ENCODE assay signal across 8 cellular contexts in genomic region chr9:15135167-15135792, GRCh38.
A peak's percentile ranks its signal among the peaks of the same experiment; 100 is the strongest.
DNase-seq lines count a peak whose midpoint lies in the region; ATAC-seq, FAIRE-seq and TF ChIP-seq lines count a peak whose summit lies in the region.

No MANE protein-coding gene starts in this region.

- H3K23me2 ChIP-seq in H1 (ENCODE audit: low read depth, low read length) = no peaks in the 10 kb centered on the region

- CTCF ChIA-PET in H1 (lab: Charles Lee; ENCODE audit: partially characterized antibody) = interaction anchor here (0.6 to 6.5 kb wide), 36 partner anchors 10 to 507 kb away, joined by 3 to 93 read pairs (median 4); no protein-coding TSS in a partner anchor

- H2AK5ac ChIP-seq in H1 (ENCODE audit: low read depth, low read length) = no peak overlapping the region

- H3K36me3 ChIP-seq in H1 (ENCODE audit: control insufficient read depth in 2 of 4, insufficient read depth in 4 of 4, low read length in 3 of 4) (no peaks in the 10 kb centered on the region), stomach smooth muscle (ENCODE audit: control insufficient read depth in 2 of 2, insufficient read depth in 2 of 2, low read length in 2 of 2) (no peaks in the 10 kb centered on the region)

- H4K20me1 ChIP-seq in H1 (replicated peaks in 1 of 2; ENCODE audit: control insufficient read depth in 1 of 2, insufficient read depth in 2 of 2, low read length in 2 of 2) = no peaks in the 10 kb centered on the region

- FAIRE-seq in H1 (lab: Jason Lieb, UNC) = peak; percentile 99

- H3K4me1 ChIP-seq in H1 (replicated peaks in 1 of 4; ENCODE audit: control insufficient read depth in 3 of 4, insufficient read depth in 4 of 4, low read length in 3 of 4) (peaks cover 2 to 21% (median 18%) of the 10 kb centered on the region in 4 experiments; a peak in 5 of 7 replicates), stomach smooth muscle (ENCODE audit: control insufficient read depth, insufficient read depth, low read length) (peaks cover 5% of the 10 kb centered on the region)

- intact Hi-C loops in activated CD4-positive, alpha-beta T cell treated with anti-CD3 and anti-CD28 coated beads, Interleukin-2, amount 10 ng/mL, durations not matched to agents 24 days and 14 days (cut with micrococcal nuclease) = loop anchor here (1.0 to 10.0 kb wide), 4 partner anchors 8 to 520 kb away; no protein-coding TSS in a partner anchor

- no peaks in the 10 kb centered on the region for H3K9me3 Mint-ChIP-seq in activated CD4-positive, alpha-beta T cell treated with anti-CD3 and anti-CD28 coated beads, Interleukin-2, amount 10 ng/mL, durations not matched to agents 24 days and 14 days
- H3K9me3 Mint-ChIP-seq in memory B cell = no peaks in the 10 kb centered on the region

- 35% methylated on average over 17 of the region's 18 CpGs; no CpG with 5 or more reads in 1 of the 2 experiments for WGBS in H1 (ENCODE audit: extremely low coverage in 1 of 2, insufficient coverage in 1 of 2, insufficient read length in 1 of 2, insufficient replicate concordance in 2 of 2, low coverage in 1 of 2, low lambda C conversion rate in 2 of 2, missing lambda C conversion rate in 1 of 2), 2 experiments

- DNase-seq in COLO668 (lab: John Stamatoyannopoulos, UW; ENCODE audit: unreplicated experiment) = peak; percentile 57
- DNase-seq in NCI-H345 treated with DMSO at 0.1 percent for 48 hours (lab: John Stamatoyannopoulos, UW; ENCODE audit: unreplicated experiment) = peak; percentile 87
- DNase-seq in activated CD4-positive, alpha-beta T cell treated with anti-CD3 and anti-CD28 coated beads, Interleukin-2, amount 10 ng/mL, durations not matched to agents 24 days and 14 days = peak; percentile 86
- peak in 1 of 2 experiments; percentile 73 for DNase-seq in H1 (ENCODE audit: low read depth in 1 of 2, low spot score in 2 of 2)
- DNase-seq in memory B cell (ENCODE audit: low spot score in 2 of 2) = peak; percentile 3 to 12

- no peak overlapping the region for H4K8ac ChIP-seq in H1 (ENCODE audit: extremely low read depth, insufficient read depth, low read length)

- no peak overlapping the region for H3K14ac ChIP-seq in H1 (ENCODE audit: insufficient read length)

- H4K91ac ChIP-seq in H1 (replicated peaks; ENCODE audit: insufficient read length, low read length) = peak overlapping the region; percentile 96

- H3K4ac ChIP-seq in H1 (replicated peaks; ENCODE audit: insufficient read length, low read depth, low read length) = no peak overlapping the region

- ATAC-seq in GM19328 (IDR thresholded peaks at IDR 0.05; ENCODE audit: unreplicated experiment) (peak; percentile 81), HG03378 (IDR thresholded peaks at IDR 0.05; ENCODE audit: unreplicated experiment) (peak; percentile 89), memory B cell (ENCODE audit: low read depth) (peak; percentile 37)

- H3K79me2 ChIP-seq in H1 (ENCODE audit: control insufficient read depth in 1 of 2, insufficient read depth in 2 of 2, low read length in 2 of 2) = no peaks in the 10 kb centered on the region

- no peak overlapping the region for H3K23ac ChIP-seq in H1 (ENCODE audit: insufficient read length)

- H4K5ac ChIP-seq in H1 (ENCODE audit: insufficient read length, low read depth, low read length) = peak overlapping the region; percentile 93

- TF ChIP-seq RAD21 in H1 (IDR thresholded peaks at IDR 0.05 in 1 of 2, conservative IDR thresholded peaks at IDR 0.05 in 1 of 2; ENCODE audit: low read depth in 2 of 2, low read length in 2 of 2) = peak; percentile 93 to 95

- H3K27ac ChIP-seq in H1 (ENCODE audit: low read depth, low read length) (no peak overlapping the region), stomach smooth muscle (ENCODE audit: low read length) (no peak overlapping the region)

- H3K9ac ChIP-seq in H1 (replicated peaks in 1 of 4; ENCODE audit: extremely low read depth in 1 of 4, low read depth in 3 of 4, low read length in 3 of 4) (no peak overlapping the region), stomach smooth muscle (ENCODE audit: low read length in 2 of 2) (peak overlapping the region in 1 of 2 donors; percentile 81)

- H3K4me3 Mint-ChIP-seq in activated CD4-positive, alpha-beta T cell treated with anti-CD3 and anti-CD28 coated beads, Interleukin-2, amount 10 ng/mL, durations not matched to agents 24 days and 14 days = no peak overlapping the region
- no peak overlapping the region for H3K4me3 Mint-ChIP-seq in memory B cell

- no peaks in the 10 kb centered on the region for H3K79me1 ChIP-seq in H1 (ENCODE audit: low read depth, low read length)

- H2BK20ac ChIP-seq in H1 (ENCODE audit: low read length) = peak overlapping the region; percentile 88

- peak overlapping the region; percentile 97 for H2BK120ac ChIP-seq in H1 (replicated peaks; ENCODE audit: low read depth, low read length)

- peak; percentile 4 to 93 (median 91) for TF ChIP-seq CTCF in H1 (IDR thresholded peaks at IDR 0.05; ENCODE audit: control extremely low read depth in 1 of 3, insufficient read depth in 1 of 3, low read depth in 1 of 3, low read length in 3 of 3)

- H3K27me3 Mint-ChIP-seq in activated CD4-positive, alpha-beta T cell treated with anti-CD3 and anti-CD28 coated beads, Interleukin-2, amount 10 ng/mL, durations not matched to agents 24 days and 14 days = peaks cover 3% of the 10 kb centered on the region
- no peaks in the 10 kb centered on the region for H3K27me3 Mint-ChIP-seq in memory B cell

- peak overlapping the region; percentile 89 for H3K18ac ChIP-seq in H1 (ENCODE audit: extremely low read depth, low read length)

- H3K27me3 ChIP-seq in H1 (replicated peaks in 1 of 4; ENCODE audit: control insufficient read depth in 3 of 4, extremely low read depth in 1 of 4, insufficient read depth in 3 of 4, low read length in 3 of 4) = no peaks in the 10 kb centered on the region
- no peaks in the 10 kb centered on the region for H3K27me3 ChIP-seq in stomach smooth muscle (ENCODE audit: control insufficient read depth in 1 of 2, insufficient read depth in 2 of 2, low read length in 2 of 2)

- TF ChIP-seq EP300 in H1 (IDR thresholded peaks at IDR 0.05; ENCODE audit: borderline replicate concordance in 1 of 2, low read depth in 2 of 2, low read length in 2 of 2) = no peak

- H3K9me3 ChIP-seq in H1 (ENCODE audit: insufficient read depth in 2 of 2, low read depth in 1 of 2, low read length in 1 of 2) (no peaks in the 10 kb centered on the region), stomach smooth muscle (ENCODE audit: control insufficient read depth in 2 of 2, low read length in 2 of 2) (no peaks in the 10 kb centered on the region)

- no peak overlapping the region for H3K56ac ChIP-seq in H1 (replicated peaks; ENCODE audit: insufficient read length, low read depth, low read length)

- H2AFZ ChIP-seq in H1 (ENCODE audit: low read length) = peak overlapping the region; percentile 99

- POLR2A ChIA-PET in H1 (lab: Charles Lee; ENCODE audit: partially characterized antibody) = interaction anchor here (0.8 to 1.4 kb wide), 2 partner anchors 15 to 142 kb away, joined by 3 to 4 read pairs; no protein-coding TSS in a partner anchor

- no peak for TF ChIP-seq POLR2A in H1 (IDR thresholded peaks at IDR 0.05; ENCODE audit: control extremely low read depth in 1 of 2, low read depth in 2 of 2, low read length in 2 of 2)

- no peak overlapping the region for H3K27ac Mint-ChIP-seq in activated CD4-positive, alpha-beta T cell treated with anti-CD3 and anti-CD28 coated beads, Interleukin-2, amount 10 ng/mL, durations not matched to agents 24 days and 14 days
- no peak overlapping the region for H3K27ac Mint-ChIP-seq in memory B cell

- H2BK5ac ChIP-seq in H1 (ENCODE audit: low read depth, low read length) = peak overlapping the region; percentile 41; the same call in 1 of the 2 replicates

- peaks cover 3% of the 10 kb centered on the region for H3K4me1 Mint-ChIP-seq in activated CD4-positive, alpha-beta T cell treated with anti-CD3 and anti-CD28 coated beads, Interleukin-2, amount 10 ng/mL, durations not matched to agents 24 days and 14 days
- peaks cover 2% of the 10 kb centered on the region for H3K4me1 Mint-ChIP-seq in memory B cell

- H3K36me3 Mint-ChIP-seq in activated CD4-positive, alpha-beta T cell treated with anti-CD3 and anti-CD28 coated beads, Interleukin-2, amount 10 ng/mL, durations not matched to agents 24 days and 14 days (ENCODE audit: low read depth) = no peaks in the 10 kb centered on the region
- H3K36me3 Mint-ChIP-seq in memory B cell = no peaks in the 10 kb centered on the region

- H3K4me2 ChIP-seq in H1 (ENCODE audit: insufficient read depth in 1 of 2, low read depth in 2 of 2, low read length in 2 of 2) = peak overlapping the region; percentile 5 to 28; a peak in 2 of 4 replicates

- H2BK15ac ChIP-seq in H1 (ENCODE audit: low read length) = no peak overlapping the region; the same call in 1 of the 2 replicates

- H3K4me3 ChIP-seq in H1 (ENCODE audit: extremely low read depth in 1 of 4, insufficient read depth in 2 of 4, low read depth in 3 of 4, low read length in 4 of 4) = no peak overlapping the region
- H3K4me3 ChIP-seq in stomach smooth muscle (ENCODE audit: low read length in 2 of 2) = peak overlapping the region; percentile 0 to 69

- H2BK12ac ChIP-seq in H1 (ENCODE audit: low read depth, low read length) = peak overlapping the region; percentile 4; the same call in 1 of the 2 replicates

TF ChIP-seq in H1, 55 proteins besides CTCF, POLR2A, EP300 and RAD21 (continues in another document):
- TF ChIP-seq BACH1 (IDR thresholded peaks at IDR 0.05; ENCODE audit: low read length) (0 out of 2 replicates have a peak, but pooled peaks have one; percentile 4), MAX (IDR thresholded peaks at IDR 0.05) (peak; percentile 68), YY1 (IDR thresholded peaks at IDR 0.05; ENCODE audit: low read depth, low read length) (no peak), PHF8 (conservative IDR thresholded peaks at IDR 0.05; ENCODE audit: low read depth, low read length) (no peak), MAFK (IDR thresholded peaks at IDR 0.05; ENCODE audit: low read depth, low read length) (no peak), ATF3 (IDR thresholded peaks at IDR 0.05; ENCODE audit: insufficient read depth, low read depth, low read length) (no peak), JUND (IDR thresholded peaks at IDR 0.05; ENCODE audit: low read length) (0 out of 2 replicates have a peak, but pooled peaks have one; percentile 45), RBBP5 (IDR thresholded peaks at IDR 0.05; ENCODE audit: borderline replicate concordance, low read depth, low read length) (no peak), HDAC2 (IDR thresholded peaks at IDR 0.05; ENCODE audit: borderline replicate concordance in 1 of 2, low read depth in 2 of 2, low read length in 2 of 2) (no peak), TBP (IDR thresholded peaks at IDR 0.05; ENCODE audit: low read depth, low read length) (no peak), CHD1 (IDR thresholded peaks at IDR 0.05; ENCODE audit: low read depth, low read length) (no peak), BCL11A (IDR thresholded peaks at IDR 0.05; ENCODE audit: low read depth in 2 of 2, low read length in 2 of 2) (no peak)

Comparison
In these comparisons a context has a peak if more than half of its experiments do, and no peak if none do; other contexts are left out.
1. ATAC-seq: peak in every context shown above with its lines; median percentile 89 in HG03378; 81 in GM19328; 37 in memory B cell.
2. H3K4me3 ChIP-seq: peak in stomach smooth muscle (2 of 2); none in H1 (0 of 4).